Comparison of ENCODE assay signal across 31 cellular contexts in the genomic region with DNA sequence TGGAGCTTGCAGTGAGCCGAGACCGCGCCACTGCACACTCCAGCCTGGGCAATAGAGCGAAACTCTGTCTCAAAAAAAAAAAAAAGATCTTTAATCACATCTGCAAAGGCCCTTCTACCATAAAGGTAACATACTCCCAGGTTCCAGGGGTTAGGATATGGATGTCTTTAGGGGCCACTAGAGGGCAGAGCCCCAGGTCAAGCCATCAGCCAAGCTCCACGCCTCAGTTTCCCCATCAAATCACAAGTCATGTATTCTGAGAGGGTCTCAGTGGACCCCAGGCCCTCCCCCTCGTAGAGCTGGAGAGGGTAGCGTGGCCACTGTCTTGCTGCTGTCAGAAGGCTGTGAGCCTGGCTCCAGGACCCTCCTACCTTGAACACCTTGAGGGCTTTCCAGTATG. TPM values are rescaled to one million over a fixed set of nuclear protein-coding genes. Genes with fewer than 3 reads are reported as not detected.
DNase-seq lines count a peak whose midpoint lies in the region; ATAC-seq and TF ChIP-seq lines count a peak whose summit lies in the region.
"Had no signal": no experiment of that assay in that cellular context is flagged by ENCODE, and none has a peak within 500 bp of the region (broad histone marks: within the 10 kb centered on the region; RNA-seq: fewer than 3 reads in every experiment).

No MANE protein-coding gene starts in this region.

- no peaks in the 10 kb centered on the region for H3K79me2 ChIP-seq in DOHH2 (ENCODE audit: control insufficient read depth, low read length)
- H3K79me2 ChIP-seq in HCT116 (ENCODE audit: insufficient read depth, low read length): no peaks in the 10 kb centered on the region

- TF ChIP-seq POLR2A in HCT116 (IDR thresholded peaks at IDR 0.05; ENCODE audit: borderline replicate concordance, extremely low read depth, insufficient read depth, insufficient read length): no peak

- peaks cover 4% of the 10 kb centered on the region; the same call in 1 of the 2 replicates for H3K4me1 ChIP-seq in DOHH2 (ENCODE audit: control insufficient read depth, low read length)
- H3K4me1 ChIP-seq in HCT116 (ENCODE audit: control insufficient read depth in 1 of 2, insufficient read depth in 2 of 2, low read length in 2 of 2): no peaks in the 10 kb centered on the region

- no peak overlapping the region for H2AFZ ChIP-seq in HCT116 (ENCODE audit: low read depth, low read length, poor library complexity, severe bottlenecking)

- TF ChIP-seq CTCF in DOHH2 (IDR thresholded peaks at IDR 0.05; ENCODE audit: low read depth, low read length, poor library complexity, severe bottlenecking) (peak; percentile 53), HCT116 (IDR thresholded peaks at IDR 0.05 in 2 of 3, conservative IDR thresholded peaks at IDR 0.05 in 1 of 3; ENCODE audit: borderline replicate concordance in 1 of 3, insufficient read depth in 1 of 3, low read depth in 2 of 3, low read length in 2 of 3) (peak in 2 of 3 experiments; percentile 13 to 18; a peak in 1 of 6 replicates), WERI-Rb-1 (IDR thresholded peaks at IDR 0.05; ENCODE audit: low read depth, low read length) (peak; percentile 39; the same call in 1 of the 2 replicates), fibroblast of the aortic adventitia (IDR thresholded peaks at IDR 0.05; ENCODE audit: insufficient read depth, low read length) (peak; percentile 7)

- intact Hi-C loops in HCT116 (cut with micrococcal nuclease): no loop called here

- POLR2A ChIA-PET in HCT116 (lab: Charles Lee): no interaction called here

- H3K36me3 ChIP-seq in DOHH2 (ENCODE audit: control insufficient read depth, low read length): peaks cover 20% of the 10 kb centered on the region
- H3K36me3 ChIP-seq in HCT116 (ENCODE audit: control insufficient read depth in 1 of 2, insufficient read depth in 2 of 2, low read length in 2 of 2): peaks cover 28% of the 10 kb centered on the region in 2 experiments
- H3K36me3 ChIP-seq in WERI-Rb-1: no peaks in the 10 kb centered on the region; the same call in 1 of the 2 replicates

- H3K9me2 ChIP-seq in DOHH2 (replicated peaks; ENCODE audit: control insufficient read depth, low read length) (no peaks in the 10 kb centered on the region), HCT116 (ENCODE audit: insufficient read depth) (no peaks in the 10 kb centered on the region)

- RAD21 ChIA-PET in HCT116 (lab: Charles Lee; ENCODE audit: low non-redundant PET in 1 of 2, low total read pairs in 2 of 2, uncharacterized antibody in 2 of 2, unreplicated experiment in 2 of 2): no interaction called here

- CTCF ChIA-PET in HCT116 (lab: Charles Lee): interaction anchor here (1.2 kb wide), 1 partner anchor 109 kb away, joined by 3 read pairs; no protein-coding TSS in a partner anchor

- no peak overlapping the region for H3K9ac ChIP-seq in HCT116 (ENCODE audit: low read length)
- H3K9ac ChIP-seq: KMS-11 had no signal

- TF ChIP-seq RAD21 in HCT116 (IDR thresholded peaks at IDR 0.05; ENCODE audit: low read depth): no peak

- H3K4me3 ChIP-seq in DOHH2 (ENCODE audit: low read length) (no peak overlapping the region), HCT116 (replicated peaks in 1 of 2; ENCODE audit: low read depth in 1 of 2, low read length in 2 of 2) (no peak overlapping the region), WERI-Rb-1 (ENCODE audit: low read depth, low read length) (no peak overlapping the region), fibroblast of the aortic adventitia (ENCODE audit: low read depth, low read length) (no peak overlapping the region)
- H3K4me3 ChIP-seq: heart right ventricle, skin epidermis had no signal

- no peak overlapping the region for H3K27ac ChIP-seq in DOHH2 (ENCODE audit: low read depth, low read length)
- no peak overlapping the region for H3K27ac ChIP-seq in HCT116 (ENCODE audit: low read depth, low read length)
- H3K27ac ChIP-seq in WERI-Rb-1: no peak overlapping the region
- H3K27ac ChIP-seq: epithelial cell of prostate, KMS-11, skin epidermis had no signal

- DNase-seq in HCT116 (ENCODE audit: low read depth, low spot score): no peak
- DNase-seq in WERI-Rb-1: no peak
- DNase-seq in fibroblast of the aortic adventitia (ENCODE audit: low read depth): no peak
- DNase-seq in NCI-H1105 treated with DMSO at 0.1 percent for 48 hours (lab: John Stamatoyannopoulos, UW): no peak
- no peak for DNase-seq in ureter (ENCODE audit: low spot score)
- no peak for DNase-seq in islet precursor cell
- DNase-seq in NCI-H2107 treated with DMSO at 0.1 percent for 48 hours (lab: John Stamatoyannopoulos, UW; ENCODE audit: unreplicated experiment): no peak
- DNase-seq: activated B cell treated with CpG ODN at 0.5 μM for 24 hours; activated CD4-positive, alpha-beta T cell treated with anti-CD3 and anti-CD28 coated beads, Interleukin-2, amount 50 U/mL, for 4 hours; activated CD8-positive, alpha-beta memory T cell treated with anti-CD3 and anti-CD28 coated beads, Interleukin-2, amount 50 U/mL, for 4 hours; AML-193; aorta; CD8-positive, alpha-beta memory T cell; cerebellar nuclear complex; DMS153; foreskin fibroblast; GF-D8; heart right ventricle; left cardiac atrium; NCI-H1694 treated with DMSO at 0.1 percent for 48 hours; NCI-H2171 treated with DMSO at 0.1 percent for 48 hours; NCI-H526 treated with DMSO at 0.1 percent for 48 hours; stimulated activated CD4-positive, alpha-beta T cell treated with anti-CD3 and anti-CD28 coated beads, Interleukin-1b, Interleukin-23, amount 100 ng/mL, for 48 hours; T-helper 9 cell; trophoblast cell had no signal

- H3F3A ChIP-seq in DOHH2 (ENCODE audit: control insufficient read depth, insufficient read depth): no peaks in the 10 kb centered on the region

- BruUV-seq in HCT116 (replicated peaks; lab: Mats Ljungman, UMichigan): no TSS peak

- H3K4me2 ChIP-seq in DOHH2 (ENCODE audit: low read length): no peak overlapping the region
- H3K4me2 ChIP-seq in HCT116 (ENCODE audit: low read length): no peak overlapping the region
- H3K4me2 ChIP-seq: KMS-11 had no signal

- H3K9me3 ChIP-seq in DOHH2 (ENCODE audit: control insufficient read depth, insufficient read depth, low read length) (no peaks in the 10 kb centered on the region), HCT116 (ENCODE audit: control insufficient read depth in 1 of 2, insufficient read depth in 1 of 2, low read depth in 1 of 2, low read length in 2 of 2) (no peaks in the 10 kb centered on the region), WERI-Rb-1 (ENCODE audit: severe bottlenecking) (no peaks in the 10 kb centered on the region)

- no peaks in the 10 kb centered on the region for H3K27me3 ChIP-seq in DOHH2 (ENCODE audit: control insufficient read depth, low read length)
- H3K27me3 ChIP-seq in HCT116 (ENCODE audit: insufficient read depth, low read length): no peaks in the 10 kb centered on the region
- no peaks in the 10 kb centered on the region for H3K27me3 ChIP-seq in WERI-Rb-1 (ENCODE audit: insufficient read depth, low read depth, severe bottlenecking)
- H3K27me3 ChIP-seq: heart right ventricle had no signal

- ATAC-seq in HCT116: no peak
- ATAC-seq: activated naive CD4-positive, alpha-beta T cell treated with anti-CD3 and anti-CD28 coated beads, Interleukin-2, amount 50 U/mL, for 72 hours; activated T-helper 17 cell treated with anti-CD3 and anti-CD28 coated beads, Interleukin-2, amount 50 U/mL, for 72 hours had no signal

- no peaks in the 10 kb centered on the region for H4K20me1 ChIP-seq in DOHH2 (ENCODE audit: control insufficient read depth, insufficient read depth, low read depth, low read length)
- no peaks in the 10 kb centered on the region for H4K20me1 ChIP-seq in HCT116 (ENCODE audit: insufficient read depth)

TF ChIP-seq in HCT116, 20 proteins besides CTCF, POLR2A, EP300 and RAD21 (continues in another document):
- no peak for TF ChIP-seq SP1 (IDR thresholded peaks at IDR 0.05; ENCODE audit: low read depth)
- no peak for TF ChIP-seq EZH2phosphoT487 (IDR thresholded peaks at IDR 0.05; ENCODE audit: borderline replicate concordance)
- TF ChIP-seq ZNF274 (IDR thresholded peaks at IDR 0.05; ENCODE audit: low read depth, low read length): no peak
- TF ChIP-seq YY1 (IDR thresholded peaks at IDR 0.05; ENCODE audit: extremely low read depth, insufficient replicate concordance, low read depth, low read length): no peak
- no peak for TF ChIP-seq CEBPB (IDR thresholded peaks at IDR 0.05; ENCODE audit: low read depth)
- TF ChIP-seq ELF1 (IDR thresholded peaks at IDR 0.05; ENCODE audit: borderline replicate concordance, low read depth): no peak
- no peak for TF ChIP-seq ZFX (IDR thresholded peaks at IDR 0.05)
- TF ChIP-seq ZBTB33 (IDR thresholded peaks at IDR 0.05; ENCODE audit: extremely low read depth, insufficient replicate concordance, low read length): no peak
- TF ChIP-seq CBX3 (IDR thresholded peaks at IDR 0.05; ENCODE audit: low read depth): no peak
- TF ChIP-seq ATF3 (IDR thresholded peaks at IDR 0.05): no peak
- no peak for TF ChIP-seq SRF (IDR thresholded peaks at IDR 0.05; ENCODE audit: low read depth)
- no peak for TF ChIP-seq TCF7L2 (IDR thresholded peaks at IDR 0.05; ENCODE audit: borderline replicate concordance, extremely low read depth, insufficient read depth, insufficient read length)
- TF ChIP-seq EZH2 (IDR thresholded peaks at IDR 0.05): no peak

RNA-seq across cellular contexts. Expression of gene SLC8B1, which starts 18.8 kb away (rescaled TPM):
- total RNA-seq in HCT116 (2021; ENCODE audit: unreplicated experiment) (30.9 TPM), fibroblast of the aortic adventitia (ENCODE audit: low replicate concordance) (11.5 and 30.7 TPM in 2 replicates), ureter (49.5 TPM)
- polyA plus RNA-seq in HCT116 (2012): 23.2 and 27.1 TPM in 2 replicates

RNA-seq across cellular contexts. Expression of gene PLBD2, which starts 42.2 kb away (rescaled TPM):
- total RNA-seq in HCT116 (2021; ENCODE audit: unreplicated experiment) (45.0 TPM), fibroblast of the aortic adventitia (ENCODE audit: low replicate concordance) (35.1 and 50.9 TPM in 2 replicates), ureter (31.8 TPM)
- 25.0 and 28.2 TPM in 2 replicates for polyA plus RNA-seq in HCT116 (2012)
